In genomic region chr14:35855886-35856481, GRCh38 we compare ENCODE assay signal across 1 cellular context.
A peak's percentile ranks its signal among the peaks of the same experiment; 100 is the strongest.
TF ChIP-seq lines count a peak whose summit lies in the region.

No MANE protein-coding gene starts in this region.

TF ChIP-seq in HepG2, 621 proteins besides CTCF, POLR2A, EP300 and RAD21 (continued from another document):
- TF ChIP-seq MNT (IDR thresholded peaks at IDR 0.05), result peak; percentile 26; the same call in 1 of the 2 replicates
